Comparison of ENCODE assay signal across 7 cellular contexts in genomic region chr15:73897441-73898261, GRCh38. TPM values are rescaled to one million over a fixed set of nuclear protein-coding genes. Genes with fewer than 3 reads are reported as not detected.
DNase-seq lines count a peak whose midpoint lies in the region; ATAC-seq and TF ChIP-seq lines count a peak whose summit lies in the region.

No MANE protein-coding gene starts in this region.

- no peak overlapping the region for H3K4me2 ChIP-seq in mesendoderm (ENCODE audit: low read length)

- H3K4ac ChIP-seq in mesendoderm (ENCODE audit: low read depth, low read length), result no peak overlapping the region

- H2AK5ac ChIP-seq in mesendoderm (ENCODE audit: low read length), result no peak overlapping the region

- no peak overlapping the region for H3K9ac ChIP-seq in mesendoderm (ENCODE audit: low read length)

- no peak overlapping the region for H3K23ac ChIP-seq in mesendoderm (ENCODE audit: low read length)

- H3K56ac ChIP-seq in mesendoderm (ENCODE audit: low read length), result no peak overlapping the region

- peak; percentile 67 for DNase-seq in GM12865 (ENCODE audit: low read depth)
- DNase-seq in NAMALWA (ENCODE audit: low spot score), result peak; percentile 70
- peak; percentile 12 for DNase-seq in activated CD4-positive, alpha-beta T cell treated with anti-CD3 and anti-CD28 coated beads for 1 hour
- DNase-seq in dermis microvascular lymphatic vessel endothelial cell (ENCODE audit: low read depth in 2 of 2), result peak; percentile 12 to 62
- peak; percentile 81 for DNase-seq in mesendoderm
- peak; percentile 55 to 69 for DNase-seq in stimulated activated naive CD8-positive, alpha-beta T cell treated with anti-CD3 and anti-CD28 coated beads, Interleukin-15, amount 100 ng/mL, for 72 hours
- DNase-seq in NCI-H128 (lab: John Stamatoyannopoulos, UW; ENCODE audit: unreplicated experiment), result no peak

- H3K4me1 ChIP-seq in mesendoderm (ENCODE audit: control insufficient read depth, low read depth, low read length), result no peaks in the 10 kb centered on the region

- H3K27ac ChIP-seq in mesendoderm (ENCODE audit: low read depth, low read length), result no peak overlapping the region

- no peaks in the 10 kb centered on the region for H3K79me2 ChIP-seq in mesendoderm (ENCODE audit: control insufficient read depth, insufficient read depth, low read length)

- no peak overlapping the region for H4K8ac ChIP-seq in mesendoderm (ENCODE audit: low read depth, low read length)

- H3K79me1 ChIP-seq in mesendoderm (ENCODE audit: low read length), result no peaks in the 10 kb centered on the region

- H3K36me3 ChIP-seq in mesendoderm (ENCODE audit: control insufficient read depth, insufficient read depth, low read length), result no peaks in the 10 kb centered on the region

- H3K18ac ChIP-seq in mesendoderm (ENCODE audit: low read length), result no peak overlapping the region

- no peak overlapping the region for H3K27ac Mint-ChIP-seq in stimulated activated naive CD8-positive, alpha-beta T cell treated with anti-CD3 and anti-CD28 coated beads, Interleukin-15, amount 100 ng/mL, for 72 hours

- H3K4me1 Mint-ChIP-seq in stimulated activated naive CD8-positive, alpha-beta T cell treated with anti-CD3 and anti-CD28 coated beads, Interleukin-15, amount 100 ng/mL, for 72 hours, result no peaks in the 10 kb centered on the region

- H3K27me3 Mint-ChIP-seq in stimulated activated naive CD8-positive, alpha-beta T cell treated with anti-CD3 and anti-CD28 coated beads, Interleukin-15, amount 100 ng/mL, for 72 hours, result no peaks in the 10 kb centered on the region

- no peak overlapping the region for H2BK5ac ChIP-seq in mesendoderm (ENCODE audit: low read length)

- H3K27me3 ChIP-seq in mesendoderm (ENCODE audit: insufficient read depth, low read length, poor library complexity), result no peaks in the 10 kb centered on the region

- no peak overlapping the region for H3K4me3 Mint-ChIP-seq in stimulated activated naive CD8-positive, alpha-beta T cell treated with anti-CD3 and anti-CD28 coated beads, Interleukin-15, amount 100 ng/mL, for 72 hours

- no CpG with 5 or more reads among the region's 15 CpGs for WGBS in mesendoderm (ENCODE audit: extremely low coverage, insufficient coverage, low lambda C conversion rate)

- ATAC-seq in stimulated activated naive CD8-positive, alpha-beta T cell treated with anti-CD3 and anti-CD28 coated beads, Interleukin-15, amount 100 ng/mL, for 72 hours, result peak; percentile 89

- no peak overlapping the region for H2BK15ac ChIP-seq in mesendoderm (replicated peaks; ENCODE audit: low read depth)

- H3K4me3 ChIP-seq in GM12865 (ENCODE audit: low read depth, low read length), result no peak overlapping the region
- no peak overlapping the region for H3K4me3 ChIP-seq in mesendoderm (ENCODE audit: low read length)

- peaks cover 0 to 4% of the 10 kb centered on the region in 2 donors for H3K9me3 Mint-ChIP-seq in stimulated activated naive CD8-positive, alpha-beta T cell treated with anti-CD3 and anti-CD28 coated beads, Interleukin-15, amount 100 ng/mL, for 72 hours

- peak; percentile 86 for TF ChIP-seq CTCF in GM12865 (IDR thresholded peaks at IDR 0.05; ENCODE audit: insufficient read depth, low read depth, low read length, missing control alignments)

- H2BK120ac ChIP-seq in mesendoderm (ENCODE audit: low read depth, low read length), result no peak overlapping the region

- H4K5ac ChIP-seq in mesendoderm (ENCODE audit: low read length), result no peak overlapping the region

RNA-seq across cellular contexts. Expression of gene TBC1D21, which starts 24.3 kb away (rescaled TPM):
- not detected in 2 replicates for total RNA-seq in dermis microvascular lymphatic vessel endothelial cell
- not detected for polyA plus RNA-seq in mesendoderm (2013, experiment 1 of 2)
- not detected for polyA plus RNA-seq in mesendoderm (2013, experiment 2 of 2)

RNA-seq across cellular contexts. Expression of gene LOXL1, which starts 28.6 kb away (rescaled TPM):
- 0.13 and 0.38 TPM in 2 replicates for total RNA-seq in dermis microvascular lymphatic vessel endothelial cell
- polyA plus RNA-seq in mesendoderm (2013, experiment 1 of 2), result 7.6 TPM
- polyA plus RNA-seq in mesendoderm (2013, experiment 2 of 2), result 7.6 TPM
